1 cellular context compared by ENCODE assay signal in the genomic region with DNA sequence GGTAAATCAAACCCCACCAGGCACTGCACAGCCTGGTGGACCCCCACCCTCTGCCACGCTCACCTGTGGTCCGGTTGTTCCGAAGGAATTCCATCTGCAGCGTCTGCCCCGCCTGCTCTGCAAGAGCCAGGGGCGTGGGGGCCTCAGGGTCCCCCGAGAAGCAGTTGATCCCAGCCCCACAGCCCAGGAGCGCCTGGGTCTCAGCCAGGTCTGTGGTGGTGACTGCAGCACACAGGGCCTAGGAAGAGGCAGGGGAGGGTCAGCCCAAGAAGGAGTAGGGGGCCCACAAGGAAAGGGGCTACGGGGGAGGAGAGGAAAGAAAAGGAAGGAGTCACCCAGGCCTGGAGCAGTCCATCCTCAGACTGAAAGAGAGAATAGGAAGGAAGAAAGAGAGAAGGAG.
TF ChIP-seq lines count a peak whose summit lies in the region.

No MANE protein-coding gene starts in this region.

TF ChIP-seq in K562, 482 proteins besides CTCF, POLR2A, EP300 and RAD21:
- TF ChIP-seq ZC3H4 (CRISPR knock-in tag; IDR thresholded peaks at IDR 0.05; ENCODE audit: borderline replicate concordance) (no peak), POLR2G (IDR thresholded peaks at IDR 0.05; ENCODE audit: low read depth, low read length) (0 out of 2 replicates have a peak, but pooled peaks have one; percentile 12), ZNF583 (CRISPR knock-in tag; IDR thresholded peaks at IDR 0.05) (no peak), LARP7 (IDR thresholded peaks at IDR 0.05) (no peak), E2F3 (CRISPR knock-in tag; IDR thresholded peaks at IDR 0.05) (no peak), ZKSCAN1 (IDR thresholded peaks at IDR 0.05; ENCODE audit: low read depth, low read length) (no peak)
